In the genomic region with DNA sequence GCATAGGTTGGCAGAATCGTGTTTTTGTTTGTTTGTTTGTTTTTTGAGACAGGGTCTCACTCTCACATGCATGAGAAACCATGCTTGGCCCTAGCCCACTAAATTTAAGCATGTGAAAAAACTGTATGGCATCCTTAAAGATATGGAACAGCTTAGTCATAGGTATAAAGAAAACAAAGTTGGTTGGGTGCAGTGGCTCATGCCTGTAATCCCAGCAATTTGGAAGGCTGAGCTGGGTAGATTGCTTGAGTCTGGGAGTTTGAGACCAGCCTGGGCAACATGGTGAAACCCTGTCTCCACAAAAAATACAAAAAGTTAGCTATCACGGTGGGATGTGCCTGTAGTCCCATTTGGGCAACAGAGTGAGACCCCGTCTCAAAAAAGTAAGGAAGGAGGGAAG, we compare ENCODE assay signal across 22 cellular contexts. TPM values are rescaled to one million over a fixed set of nuclear protein-coding genes. Genes with fewer than 3 reads are reported as not detected.
"Had no signal": no experiment of that assay in that cellular context is flagged by ENCODE, and none has a peak within 500 bp of the region (broad histone marks: within the 10 kb centered on the region; RNA-seq: fewer than 3 reads in every experiment).

No MANE protein-coding gene starts in this region.

- H3K9me3 ChIP-seq: adrenal gland, sigmoid colon, thoracic aorta, upper lobe of left lung had no signal

- H3K4me1 ChIP-seq: adrenal gland, sigmoid colon, upper lobe of left lung had no signal

- H3K27me3 ChIP-seq: adrenal gland, foreskin keratinocyte, sigmoid colon, upper lobe of left lung had no signal

- H3K4me3 ChIP-seq: adrenal gland, lung, sigmoid colon, thoracic aorta, upper lobe of left lung had no signal

- H3K36me3 ChIP-seq: adrenal gland, sigmoid colon, thoracic aorta, upper lobe of left lung had no signal

- ATAC-seq: activated CD8-positive, alpha-beta T cell treated with anti-CD3 and anti-CD28 coated beads, Interleukin-2, amount 10 ng/mL, durations not matched to agents 7 days and 5 days; activated T-cell treated with anti-CD3 and anti-CD28 coated beads, Interleukin-2, amount 50 U/mL, for 72 hours; esophagus mucosa; foreskin keratinocyte; left lobe of liver; stimulated activated naive B cell treated with anti-CD40 and anti-IgM and Interleukin-4, amounts not matched to agents 10 μg/mL and 1 μg/mL and 100 μg/mL, for 72 hours; T-cell had no signal

- DNase-seq: activated CD4-positive, alpha-beta T cell treated with anti-CD3 and anti-CD28 coated beads, Interleukin-2, amount 10 ng/mL, durations not matched to agents 7 days and 5 days; activated CD4-positive, CD25-positive, alpha-beta regulatory T cell; activated CD8-positive, alpha-beta T cell treated with anti-CD3 and anti-CD28 coated beads, Interleukin-2, amount 10 ng/mL, durations not matched to agents 7 days and 5 days; activated effector memory CD4-positive, alpha-beta T cell treated with anti-CD3 and anti-CD28 coated beads, Interleukin-2, amount 50 U/mL, for 16 hours; activated T-cell treated with anti-CD3 and anti-CD28 coated beads, Interleukin-2, amount 50 U/mL, for 72 hours; adrenal gland; cerebellar nuclear complex; effector CD4-positive, alpha-beta T cell; foreskin keratinocyte; glutamatergic neuron; hypothalamus; kidney; nucleus accumbens; sigmoid colon; stimulated activated naive B cell treated with anti-CD40 and anti-IgM and Interleukin-4, amounts not matched to agents 10 μg/mL and 1 μg/mL and 100 μg/mL, for 72 hours; T-cell; upper lobe of left lung had no signal

RNA-seq across cellular contexts. Expression of gene EXD1, which starts 25.2 kb away (rescaled TPM):
- total RNA-seq: activated CD4-positive, alpha-beta T cell treated with anti-CD3 and anti-CD28 coated beads, Interleukin-2, amount 10 ng/mL, durations not matched to agents 7 days and 5 days; activated CD8-positive, alpha-beta T cell treated with anti-CD3 and anti-CD28 coated beads, Interleukin-2, amount 10 ng/mL, durations not matched to agents 7 days and 5 days; activated T-cell treated with anti-CD3 and anti-CD28 coated beads, Interleukin-2, amount 50 U/mL, for 72 hours; adrenal gland; esophagus mucosa; foreskin keratinocyte; kidney; left lobe of liver; renal cortical epithelial cell; sigmoid colon; T-cell; thoracic aorta had no signal
- polyA plus RNA-seq: adrenal gland had no signal
